ENCODE assay signal across 8 cellular contexts in genomic region chr13:114234645-114235421, GRCh38. TPM values are rescaled to one million over a fixed set of nuclear protein-coding genes. Genes with fewer than 3 reads are reported as not detected.
A peak's percentile ranks its signal among the peaks of the same experiment; 100 is the strongest.
DNase-seq lines count a peak whose midpoint lies in the region; ATAC-seq and TF ChIP-seq lines count a peak whose summit lies in the region.

A gene with protein sequence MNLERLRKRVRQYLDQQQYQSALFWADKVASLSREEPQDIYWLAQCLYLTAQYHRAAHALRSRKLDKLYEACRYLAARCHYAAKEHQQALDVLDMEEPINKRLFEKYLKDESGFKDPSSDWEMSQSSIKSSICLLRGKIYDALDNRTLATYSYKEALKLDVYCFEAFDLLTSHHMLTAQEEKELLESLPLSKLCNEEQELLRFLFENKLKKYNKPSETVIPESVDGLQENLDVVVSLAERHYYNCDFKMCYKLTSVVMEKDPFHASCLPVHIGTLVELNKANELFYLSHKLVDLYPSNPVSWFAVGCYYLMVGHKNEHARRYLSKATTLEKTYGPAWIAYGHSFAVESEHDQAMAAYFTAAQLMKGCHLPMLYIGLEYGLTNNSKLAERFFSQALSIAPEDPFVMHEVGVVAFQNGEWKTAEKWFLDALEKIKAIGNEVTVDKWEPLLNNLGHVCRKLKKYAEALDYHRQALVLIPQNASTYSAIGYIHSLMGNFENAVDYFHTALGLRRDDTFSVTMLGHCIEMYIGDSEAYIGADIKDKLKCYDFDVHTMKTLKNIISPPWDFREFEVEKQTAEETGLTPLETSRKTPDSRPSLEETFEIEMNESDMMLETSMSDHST (plus strand): TSS chr13:114234897. CDS start chr13:114235085, 188 bp downstream.

- H3K4me3 ChIP-seq in right cardiac atrium (ENCODE audit: low read length) (peak within 1 kb of the TSS; percentile 90), uterus (peak within 1 kb of the TSS; percentile 69 to 73)

- H3K4me1 ChIP-seq in right cardiac atrium (ENCODE audit: control insufficient read depth, insufficient read depth, low read length): peaks cover 2% of the 10 kb centered on the region
- H3K4me1 ChIP-seq in uterus: peaks cover 0 to 7% of the 10 kb centered on the region in 2 donors

- H3K27ac ChIP-seq in right cardiac atrium (ENCODE audit: low read length) (peak within 1 kb of the TSS; percentile 63), uterus (peak within 1 kb of the TSS; percentile 67 to 82)

- H3K9me3 ChIP-seq in right cardiac atrium (ENCODE audit: control insufficient read depth, low read length) (no peaks in the 10 kb centered on the region), uterus (no peaks in the 10 kb centered on the region)

- no peaks in the 10 kb centered on the region for H3K36me3 ChIP-seq in uterus

- DNase-seq in NCI-H1694 treated with DMSO at 0.1 percent for 48 hours (lab: John Stamatoyannopoulos, UW) (peak; percentile 88), anterior cingulate cortex (lab: John Stamatoyannopoulos, UW) (peak; percentile 58 to 95 (median 88)), right cardiac atrium (peak; percentile 95 to 97 (median 96)), putamen (ENCODE audit: low spot score) (peak; percentile 93), uterus (peak; percentile 89 to 94)

- under 1% methylated on average over 76 of the region's 76 CpGs for WGBS in right cardiac atrium

- H3K27me3 ChIP-seq in right cardiac atrium (ENCODE audit: control insufficient read depth, insufficient read depth) (no peaks in the 10 kb centered on the region), uterus (no peaks in the 10 kb centered on the region)

- peak in 1 of 2 donors; percentile 63 for TF ChIP-seq POLR2A in uterus (IDR thresholded peaks at IDR 0.05)

- TF ChIP-seq CTCF in uterus (IDR thresholded peaks at IDR 0.05): peak in 2 of 4 experiments; percentile 22 to 27

- ATAC-seq in GM18498 (IDR thresholded peaks at IDR 0.05; ENCODE audit: unreplicated experiment): peak; percentile 89
- peak; percentile 93 for ATAC-seq in HG02885 (IDR thresholded peaks at IDR 0.05; ENCODE audit: poor library complexity, unreplicated experiment)
- ATAC-seq in right cardiac atrium: peak; percentile 98 to 99

- intact Hi-C loops in T-helper 2 cell treated with Interferon-gamma antibody and Interleukin-4, amounts not matched to agents 100 ng/mL and 5 ng/mL, for 36 hours (cut with micrococcal nuclease): loop anchor here (1.0 to 2.0 kb wide), 3 partner anchors 46 to 170 kb away; partner anchors contain the start of genes CHAMP1 and UPF3A
- intact Hi-C loops in right cardiac atrium (cut with DNase I): no loop called here
- intact Hi-C loops in uterus (cut with DNase I; ENCODE audit: low total_unique reads): no loop called here

RNA-seq across cellular contexts. Expression of the gene that starts here (rescaled TPM):
- 70.6 and 73.8 TPM in 2 replicates for total RNA-seq in T-helper 2 cell treated with Interferon-gamma antibody and Interleukin-4, amounts not matched to agents 100 ng/mL and 5 ng/mL, for 36 hours
- total RNA-seq in right cardiac atrium: 10 to 100 TPM; 35.6 to 52.7 (median 41.5) TPM
- 39.0 TPM for polyA plus RNA-seq in right cardiac atrium
- 100 to 1,000 TPM in 1 of 4 donors, 10 to 100 TPM in 3; 25.0 to 103 (median 53.5) TPM for total RNA-seq in uterus

Comparison
In these comparisons a context has a peak if more than half of its experiments do, and no peak if none do; other contexts are left out.
1. Peak in every context shown above with its lines: DNase-seq, ATAC-seq, H3K4me3 ChIP-seq and H3K27ac ChIP-seq.